Comparison of ENCODE assay signal across 8 cellular contexts in the genomic region with DNA sequence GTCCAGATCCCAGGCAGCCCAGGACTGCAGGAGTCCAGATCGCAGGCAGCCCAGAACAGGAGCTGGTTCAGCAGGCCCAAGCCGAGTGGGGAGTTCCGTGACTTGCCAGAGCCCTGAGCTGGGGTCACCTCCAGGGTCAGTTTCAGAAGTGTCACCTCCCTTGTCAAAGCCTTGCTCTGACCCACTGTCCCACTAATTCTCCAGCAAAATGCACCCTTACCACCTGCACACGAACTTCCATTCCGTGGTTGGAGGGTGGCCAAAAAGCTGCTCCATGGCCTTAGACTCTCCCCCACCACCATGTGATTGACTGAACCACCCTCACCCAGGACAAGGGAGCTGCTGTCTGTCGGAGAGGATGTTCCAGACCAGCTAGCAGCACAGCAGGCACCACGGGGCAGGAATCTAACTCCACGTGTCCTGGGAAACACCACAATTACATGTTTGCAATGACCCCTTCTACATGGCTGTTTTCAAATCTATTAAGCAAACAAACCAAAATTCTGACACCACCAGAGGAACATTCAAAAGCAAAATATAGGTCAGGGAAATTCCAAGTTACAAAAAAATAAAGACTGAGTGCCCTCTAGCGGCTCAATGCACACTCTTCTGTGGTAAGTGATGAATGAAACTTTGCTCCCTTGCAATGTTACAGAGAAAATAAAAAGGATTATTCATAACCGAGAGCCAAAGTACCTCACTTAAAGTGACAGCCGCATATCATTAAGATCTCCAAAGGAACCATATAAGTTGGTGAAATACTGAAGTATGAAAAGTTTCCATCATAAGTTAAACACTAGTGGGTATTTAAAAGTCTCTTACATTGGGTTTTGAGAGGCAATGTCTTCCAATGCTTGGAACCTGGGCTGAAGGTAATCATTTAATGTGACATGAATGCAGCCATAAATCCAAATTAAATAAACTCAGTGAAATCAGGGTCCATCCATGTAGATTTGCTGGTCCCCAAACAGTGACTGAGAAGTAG.
A peak's percentile ranks its signal among the peaks of the same experiment; 100 is the strongest.
DNase-seq lines count a peak whose midpoint lies in the region; ATAC-seq and TF ChIP-seq lines count a peak whose summit lies in the region.

No MANE protein-coding gene starts in this region.

- H3K4me1 ChIP-seq in RWPE2 (ENCODE audit: insufficient read depth, poor library complexity, severe bottlenecking), result no peaks in the 10 kb centered on the region

- peak; percentile 75 for DNase-seq in GM20000 (ENCODE audit: low spot score)
- no peak for DNase-seq in RWPE2 (ENCODE audit: low spot score)
- DNase-seq in central memory CD4-positive, alpha-beta T cell, result peak; percentile 28
- peak; percentile 35 for DNase-seq in kidney glomerular epithelial cell (lab: John Stamatoyannopoulos, UW)
- no peak for DNase-seq in stimulated activated naive CD8-positive, alpha-beta T cell treated with anti-CD3 and anti-CD28 coated beads, Interleukin-15, Interleukin-2, amounts not matched to agents 100 U/mL and 50 U/mL, for 24 hours

- H3K27me3 ChIP-seq in RWPE2 (ENCODE audit: insufficient read depth, poor library complexity, severe bottlenecking), result no peaks in the 10 kb centered on the region

- no peaks in the 10 kb centered on the region for H3K36me3 ChIP-seq in RWPE2 (ENCODE audit: low read depth)

- TF ChIP-seq CTCF in C4-2B (conservative IDR thresholded peaks at IDR 0.05) (peak; percentile 90), GM20000 (IDR thresholded peaks at IDR 0.05; ENCODE audit: extremely low read depth, missing control alignments) (peak; percentile 61), RWPE2 (IDR thresholded peaks at IDR 0.05; ENCODE audit: poor library complexity, severe bottlenecking) (peak; percentile 79)

- ATAC-seq in RWPE2 (ENCODE audit: low read depth), result peak; percentile 69
- peak; percentile 43 for ATAC-seq in stimulated activated naive CD8-positive, alpha-beta T cell treated with anti-CD3 and anti-CD28 coated beads, Interleukin-15, Interleukin-2, amounts not matched to agents 100 U/mL and 50 U/mL, for 24 hours
- ATAC-seq in HG03469 (IDR thresholded peaks at IDR 0.05; ENCODE audit: unreplicated experiment), result no peak
- ATAC-seq in HG02981 (IDR thresholded peaks at IDR 0.05; ENCODE audit: unreplicated experiment), result no peak

- no peak overlapping the region for H3K4me3 ChIP-seq in RWPE2 (ENCODE audit: severe bottlenecking)

- H3K27ac ChIP-seq in C4-2B (no peak overlapping the region), RWPE2 (ENCODE audit: poor library complexity, severe bottlenecking) (no peak overlapping the region)

- H3K9me3 ChIP-seq in RWPE2 (ENCODE audit: severe bottlenecking), result no peaks in the 10 kb centered on the region

Comparison
In these comparisons a context has a peak if more than half of its experiments do, and no peak if none do; other contexts are left out.
1. DNase-seq: peak in GM20000 (single experiment), central memory CD4-positive, alpha-beta T cell (single experiment) and kidney glomerular epithelial cell (single experiment); none in RWPE2 (single experiment) and stimulated activated naive CD8-positive, alpha-beta T cell treated with anti-CD3 and anti-CD28 coated beads, Interleukin-15, Interleukin-2, amounts not matched to agents 100 U/mL and 50 U/mL, for 24 hours (single experiment).
2. ATAC-seq: peak in RWPE2 (single experiment) and stimulated activated naive CD8-positive, alpha-beta T cell treated with anti-CD3 and anti-CD28 coated beads, Interleukin-15, Interleukin-2, amounts not matched to agents 100 U/mL and 50 U/mL, for 24 hours (single experiment); none in HG03469 (single experiment) and HG02981 (single experiment).
3. Peak in every context shown above with its lines, with median percentiles within 50 percentile points of each other: CTCF ChIP-seq.